In the genomic region with DNA sequence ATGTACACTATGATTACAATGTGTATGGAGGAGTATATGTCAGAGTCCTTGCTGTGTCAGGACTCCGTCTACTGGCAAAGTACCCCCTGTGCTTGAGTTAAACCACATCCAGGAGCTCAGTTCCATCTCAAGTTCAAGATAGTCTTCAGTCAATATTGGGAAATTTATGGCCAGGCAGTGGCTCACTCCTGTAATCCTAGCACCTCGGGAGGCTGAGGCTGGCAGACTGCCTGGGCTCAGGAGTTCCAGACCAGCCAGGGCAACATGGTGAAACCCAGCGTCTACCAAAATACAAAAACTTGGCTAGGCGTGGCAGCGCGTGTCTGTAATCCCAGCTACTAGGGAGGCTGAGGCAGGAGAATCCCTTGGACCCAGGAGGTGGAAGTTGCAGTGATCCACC, we compare ENCODE assay signal across 23 cellular contexts.
"Had no signal": no experiment of that assay in that cellular context is flagged by ENCODE, and none has a peak within 500 bp of the region (broad histone marks: within the 10 kb centered on the region; RNA-seq: fewer than 3 reads in every experiment).

No MANE protein-coding gene starts in this region.

- H3K27me3 ChIP-seq: esophagus squamous epithelium, gastroesophageal sphincter, stomach, uterus had no signal

- H3K27me3 Mint-ChIP-seq: dendritic cell treated with granulocyte-macrophage colony-stimulating factor and Interleukin-4, amounts not matched to agents 40 ng/mL and 50 ng/mL, for 4 days; effector memory CD8-positive, alpha-beta T cell; memory B cell; natural killer cell treated with Interleukin-12 subunit alpha and Interleukin-12 subunit beta and Interleukin-15 and Interleukin-18, amount 100 ng/mL, for 72 hours; stimulated activated naive B cell treated with anti-CD40 and anti-IgM and Interleukin-4, amounts not matched to agents 10 μg/mL and 1 μg/mL and 100 μg/mL, for 72 hours; type B pancreatic cell had no signal

- H3K4me3 Mint-ChIP-seq: dendritic cell treated with granulocyte-macrophage colony-stimulating factor and Interleukin-4, amounts not matched to agents 40 ng/mL and 50 ng/mL, for 4 days; effector memory CD8-positive, alpha-beta T cell; memory B cell; natural killer cell treated with Interleukin-12 subunit alpha and Interleukin-12 subunit beta and Interleukin-15 and Interleukin-18, amount 100 ng/mL, for 72 hours; stimulated activated naive B cell treated with anti-CD40 and anti-IgM and Interleukin-4, amounts not matched to agents 10 μg/mL and 1 μg/mL and 100 μg/mL, for 72 hours; type B pancreatic cell had no signal

- H3K4me1 ChIP-seq: parathyroid adenoma, prostate gland, uterus had no signal

- ATAC-seq: effector memory CD8-positive, alpha-beta T cell; gastroesophageal sphincter; left lobe of liver; natural killer cell treated with Interleukin-12 subunit alpha and Interleukin-12 subunit beta and Interleukin-15 and Interleukin-18, amount 100 ng/mL, for 72 hours; sciatic nerve; stimulated activated naive B cell treated with anti-CD40 and anti-IgM and Interleukin-4, amounts not matched to agents 10 μg/mL and 1 μg/mL and 100 μg/mL, for 72 hours had no signal

- DNase-seq: effector memory CD8-positive, alpha-beta T cell; esophagus squamous epithelium; foreskin fibroblast; glutamatergic neuron; islet precursor cell; midbrain; retina; stimulated activated CD4-positive, alpha-beta T cell treated with anti-CD3 and anti-CD28 coated beads, Interleukin-2, amount 100 ng/mL, for 24 hours; stimulated activated CD4-positive, alpha-beta T cell treated with anti-CD3 and anti-CD28 coated beads, Interleukin-4, amount 100 ng/mL, for 4 hours; stimulated activated naive B cell treated with anti-CD40 and anti-IgM and Interleukin-4, amounts not matched to agents 10 μg/mL and 1 μg/mL and 100 μg/mL, for 72 hours; stomach; substantia nigra; uterus had no signal

- H3K9me3 ChIP-seq: esophagus squamous epithelium, gastroesophageal sphincter, prostate gland, stomach, uterus had no signal

- H2AFZ ChIP-seq: parathyroid adenoma had no signal

- H3K4me3 ChIP-seq: esophagus squamous epithelium, gastroesophageal sphincter, prostate gland, skin epidermis, stomach, uterus had no signal

- H3K9me3 Mint-ChIP-seq: dendritic cell treated with granulocyte-macrophage colony-stimulating factor and Interleukin-4, amounts not matched to agents 40 ng/mL and 50 ng/mL, for 4 days; effector memory CD8-positive, alpha-beta T cell; memory B cell; natural killer cell treated with Interleukin-12 subunit alpha and Interleukin-12 subunit beta and Interleukin-15 and Interleukin-18, amount 100 ng/mL, for 72 hours; stimulated activated naive B cell treated with anti-CD40 and anti-IgM and Interleukin-4, amounts not matched to agents 10 μg/mL and 1 μg/mL and 100 μg/mL, for 72 hours; type B pancreatic cell had no signal

- H3K27ac Mint-ChIP-seq: dendritic cell treated with granulocyte-macrophage colony-stimulating factor and Interleukin-4, amounts not matched to agents 40 ng/mL and 50 ng/mL, for 4 days; memory B cell; natural killer cell treated with Interleukin-12 subunit alpha and Interleukin-12 subunit beta and Interleukin-15 and Interleukin-18, amount 100 ng/mL, for 72 hours; stimulated activated naive B cell treated with anti-CD40 and anti-IgM and Interleukin-4, amounts not matched to agents 10 μg/mL and 1 μg/mL and 100 μg/mL, for 72 hours; type B pancreatic cell had no signal

- H3K27ac ChIP-seq: esophagus squamous epithelium, gastroesophageal sphincter, parathyroid adenoma, prostate gland, skin epidermis, stomach, uterus had no signal

- H3K36me3 ChIP-seq: prostate gland, uterus had no signal

- H3K9ac ChIP-seq: parathyroid adenoma had no signal
